ENCODE assay signal across 1 cellular context in the genomic region with DNA sequence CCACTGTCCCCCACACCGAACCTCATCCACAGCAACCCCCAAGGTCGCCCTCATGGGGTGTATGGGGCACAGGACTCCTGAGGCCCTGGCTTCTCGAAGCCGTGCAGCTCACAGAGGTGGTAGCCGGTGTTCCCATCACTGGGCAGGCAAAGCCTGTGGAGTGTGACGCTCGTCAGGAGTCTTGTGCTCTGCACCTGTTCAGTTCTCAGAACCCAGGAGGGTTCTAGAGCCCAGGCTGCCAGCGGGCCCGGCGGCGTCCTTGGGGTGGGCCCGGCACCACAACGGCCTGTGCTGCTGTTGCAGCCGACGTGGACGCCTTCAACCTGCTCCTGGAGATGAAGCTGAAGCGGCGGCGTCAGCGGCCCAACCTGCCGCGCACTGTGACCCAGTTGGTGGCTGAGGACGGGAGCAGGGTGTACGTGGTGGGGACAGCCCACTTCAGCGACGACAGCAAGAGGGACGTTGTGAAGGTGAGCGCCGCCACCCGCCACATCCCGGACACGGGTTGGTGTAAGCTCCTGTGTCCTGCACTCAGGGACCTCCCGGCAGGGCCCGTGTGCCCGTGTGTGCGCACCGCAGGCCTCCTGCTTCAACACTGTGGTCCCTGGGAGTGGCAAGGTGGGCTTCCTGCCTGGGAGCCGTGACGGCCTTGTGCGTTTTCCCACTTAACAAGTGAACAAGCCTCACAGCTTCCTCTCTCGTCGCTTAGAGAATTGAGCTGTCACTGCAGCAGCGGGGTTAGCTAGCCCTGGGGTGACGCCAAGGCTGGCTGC.
TF ChIP-seq lines count a peak whose summit lies in the region.

No MANE protein-coding gene starts in this region.

TF ChIP-seq in HEK293, 187 proteins besides CTCF, POLR2A, EP300 and RAD21 (continued from another document):
- TF ChIP-seq IKZF3 (tag by site-specific recombination; IDR thresholded peaks at IDR 0.05): no peak
